In the genomic region with DNA sequence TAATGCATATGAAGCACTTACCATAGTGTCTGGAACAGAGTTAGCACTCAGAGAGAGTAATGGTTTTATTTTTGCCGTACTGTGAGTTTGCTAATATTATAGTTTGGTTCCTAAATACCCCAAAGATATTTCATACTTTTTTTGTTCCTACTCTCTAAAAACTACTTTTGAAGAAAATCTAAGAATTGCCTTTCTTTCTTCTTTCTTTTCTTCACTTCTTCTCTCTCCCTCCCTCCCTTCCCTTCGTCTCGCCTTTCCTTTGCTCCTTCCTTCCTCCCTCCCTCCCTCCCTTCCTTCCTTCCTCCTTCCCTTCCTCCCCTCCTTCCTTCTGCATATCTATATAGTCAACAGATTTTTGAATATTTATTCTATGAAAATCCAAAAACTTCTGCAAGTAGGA, we compare ENCODE assay signal across 40 cellular contexts.
"Had no signal": no experiment of that assay in that cellular context is flagged by ENCODE, and none has a peak within 500 bp of the region (broad histone marks: within the 10 kb centered on the region; RNA-seq: fewer than 3 reads in every experiment).

No MANE protein-coding gene starts in this region.

- H3K27me3 Mint-ChIP-seq: activated naive CD4-positive, alpha-beta T cell treated with anti-CD3 and anti-CD28 coated beads, Interleukin-2, amount 10 ng/mL, durations not matched to agents 7 days and 5 days; activated naive CD4-positive, alpha-beta T cell treated with anti-CD3 and anti-CD28 coated beads, Interleukin-2, amount 50 U/mL, for 24 hours; activated naive CD8-positive, alpha-beta T cell; activated naive CD8-positive, alpha-beta T cell treated with anti-CD3 and anti-CD28 coated beads for 36 hours; activated naive CD8-positive, alpha-beta T cell treated with anti-CD3 and anti-CD28 coated beads, Interleukin-2, amount 10 ng/mL, durations not matched to agents 7 days and 5 days; activated naive CD8-positive, alpha-beta T cell treated with anti-CD3 and anti-CD28 coated beads, Interleukin-2, amount 50 U/mL, for 24 hours; activated T-cell treated with anti-CD3 and anti-CD28 coated beads, Interleukin-2, amount 50 U/mL, for 24 hours; central memory CD8-positive, alpha-beta T cell had no signal

- H3K27me3 ChIP-seq: adrenal gland, ascending aorta, body of pancreas, brain microvascular endothelial cell, breast epithelium, cardiac muscle cell had no signal

- H3K4me3 Mint-ChIP-seq: activated naive CD4-positive, alpha-beta T cell treated with anti-CD3 and anti-CD28 coated beads for 36 hours; activated naive CD4-positive, alpha-beta T cell treated with anti-CD3 and anti-CD28 coated beads, Interleukin-2, amount 10 ng/mL, durations not matched to agents 7 days and 5 days; activated naive CD4-positive, alpha-beta T cell treated with anti-CD3 and anti-CD28 coated beads, Interleukin-2, amount 50 U/mL, for 24 hours; activated naive CD8-positive, alpha-beta T cell; activated naive CD8-positive, alpha-beta T cell treated with anti-CD3 and anti-CD28 coated beads for 36 hours; activated naive CD8-positive, alpha-beta T cell treated with anti-CD3 and anti-CD28 coated beads, Interleukin-2, amount 10 ng/mL, durations not matched to agents 7 days and 5 days; activated naive CD8-positive, alpha-beta T cell treated with anti-CD3 and anti-CD28 coated beads, Interleukin-2, amount 50 U/mL, for 24 hours; activated T-cell treated with anti-CD3 and anti-CD28 coated beads, Interleukin-2, amount 50 U/mL, for 24 hours; activated T-cell treated with anti-CD3 and anti-CD28 coated beads, Interleukin-2, amount 50 U/mL, for 4 hours; activated T-cell treated with anti-CD3 and anti-CD28 coated beads, Interleukin-2, amount 50 U/mL, for 72 hours; activated T-helper 1 cell treated with anti-CD3 and anti-CD28 coated beads, Interleukin-12 subunit alpha, Interleukin-12 subunit beta, Interleukin-2, Interleukin-4 antibody, amounts not matched to agents 30 ng/mL and 10 ng/mL and 1 ng/mL, durations not matched to agents 14 hours and 24 hours and 36 hours; activated T-helper 17 cell treated with anti-CD3 and anti-CD28 coated beads, Interleukin-2, amount 50 U/mL, for 72 hours; brain; central memory CD8-positive, alpha-beta T cell had no signal

- H3K36me3 ChIP-seq: adrenal gland, ascending aorta, brain microvascular endothelial cell, breast epithelium, cardiac muscle cell had no signal

- H3K4me1 Mint-ChIP-seq: activated naive CD4-positive, alpha-beta T cell treated with anti-CD3 and anti-CD28 coated beads, Interleukin-2, amount 10 ng/mL, durations not matched to agents 7 days and 5 days; activated naive CD4-positive, alpha-beta T cell treated with anti-CD3 and anti-CD28 coated beads, Interleukin-2, amount 50 U/mL, for 24 hours; activated naive CD8-positive, alpha-beta T cell treated with anti-CD3 and anti-CD28 coated beads for 36 hours; activated naive CD8-positive, alpha-beta T cell treated with anti-CD3 and anti-CD28 coated beads, Interleukin-2, amount 10 ng/mL, durations not matched to agents 7 days and 5 days; activated naive CD8-positive, alpha-beta T cell treated with anti-CD3 and anti-CD28 coated beads, Interleukin-2, amount 50 U/mL, for 24 hours; activated T-helper 17 cell treated with anti-CD3 and anti-CD28 coated beads, Interleukin-2, amount 50 U/mL, for 72 hours; central memory CD8-positive, alpha-beta T cell had no signal

- H3K27ac Mint-ChIP-seq: activated naive CD4-positive, alpha-beta T cell treated with anti-CD3 and anti-CD28 coated beads for 36 hours; activated naive CD4-positive, alpha-beta T cell treated with anti-CD3 and anti-CD28 coated beads, Interleukin-2, amount 10 ng/mL, durations not matched to agents 7 days and 5 days; activated naive CD4-positive, alpha-beta T cell treated with anti-CD3 and anti-CD28 coated beads, Interleukin-2, amount 50 U/mL, for 72 hours; activated naive CD8-positive, alpha-beta T cell; activated naive CD8-positive, alpha-beta T cell treated with anti-CD3 and anti-CD28 coated beads for 36 hours; activated naive CD8-positive, alpha-beta T cell treated with anti-CD3 and anti-CD28 coated beads, Interleukin-2, amount 10 ng/mL, durations not matched to agents 7 days and 5 days; activated naive CD8-positive, alpha-beta T cell treated with anti-CD3 and anti-CD28 coated beads, Interleukin-2, amount 50 U/mL, for 24 hours; activated T-cell treated with anti-CD3 and anti-CD28 coated beads, Interleukin-2, amount 50 U/mL, for 24 hours; activated T-cell treated with anti-CD3 and anti-CD28 coated beads, Interleukin-2, amount 50 U/mL, for 72 hours; activated T-helper 1 cell treated with anti-CD3 and anti-CD28 coated beads, Interleukin-12 subunit alpha, Interleukin-12 subunit beta, Interleukin-2, Interleukin-4 antibody, amounts not matched to agents 30 ng/mL and 10 ng/mL and 1 ng/mL, durations not matched to agents 14 hours and 24 hours and 36 hours; activated T-helper 17 cell treated with anti-CD3 and anti-CD28 coated beads, Interleukin-2, amount 50 U/mL, for 72 hours; activated T-helper 2 cell treated with anti-CD3 and anti-CD28 coated beads, Interferon-gamma antibody, Interleukin-2, Interleukin-4, amounts not matched to agents 10 μg/mL and 5 μg/mL and 100 μg/mL, durations not matched to agents 14 hours and 24 hours and 36 hours had no signal

- H3K4me1 ChIP-seq: adrenal gland, ascending aorta, body of pancreas, breast epithelium had no signal

- ATAC-seq: activated naive CD4-positive, alpha-beta T cell treated with anti-CD3 and anti-CD28 coated beads, Interleukin-2, amount 50 U/mL, for 72 hours; activated naive CD8-positive, alpha-beta T cell treated with anti-CD3 and anti-CD28 coated beads, Interleukin-2, amount 50 U/mL, for 24 hours; activated T-cell treated with anti-CD3 and anti-CD28 coated beads, Interleukin-2, amount 50 U/mL, for 4 hours; activated T-cell treated with anti-CD3 and anti-CD28 coated beads, Interleukin-2, amount 50 U/mL, for 72 hours; activated T-helper 17 cell treated with anti-CD3 and anti-CD28 coated beads, Interleukin-2, amount 50 U/mL, for 72 hours; body of pancreas had no signal

- FAIRE-seq: astrocyte, bronchial epithelial cell had no signal

- H3K9me3 ChIP-seq: adrenal gland, ascending aorta, body of pancreas, breast epithelium had no signal

- H3K9me3 Mint-ChIP-seq: activated naive CD4-positive, alpha-beta T cell treated with anti-CD3 and anti-CD28 coated beads for 36 hours; activated naive CD4-positive, alpha-beta T cell treated with anti-CD3 and anti-CD28 coated beads, Interleukin-2, amount 10 ng/mL, durations not matched to agents 7 days and 5 days; activated naive CD4-positive, alpha-beta T cell treated with anti-CD3 and anti-CD28 coated beads, Interleukin-2, amount 50 U/mL, for 24 hours; activated naive CD8-positive, alpha-beta T cell treated with anti-CD3 and anti-CD28 coated beads for 36 hours; activated naive CD8-positive, alpha-beta T cell treated with anti-CD3 and anti-CD28 coated beads, Interleukin-2, amount 10 ng/mL, durations not matched to agents 7 days and 5 days; activated naive CD8-positive, alpha-beta T cell treated with anti-CD3 and anti-CD28 coated beads, Interleukin-2, amount 50 U/mL, for 24 hours; activated T-cell treated with anti-CD3 and anti-CD28 coated beads, Interleukin-2, amount 50 U/mL, for 4 hours; activated T-cell treated with anti-CD3 and anti-CD28 coated beads, Interleukin-2, amount 50 U/mL, for 72 hours; activated T-helper 1 cell treated with anti-CD3 and anti-CD28 coated beads, Interleukin-12 subunit alpha, Interleukin-12 subunit beta, Interleukin-2, Interleukin-4 antibody, amounts not matched to agents 30 ng/mL and 10 ng/mL and 1 ng/mL, durations not matched to agents 14 hours and 24 hours and 36 hours; activated T-helper 17 cell treated with anti-CD3 and anti-CD28 coated beads, Interleukin-2, amount 50 U/mL, for 72 hours; activated T-helper 2 cell treated with anti-CD3 and anti-CD28 coated beads, Interferon-gamma antibody, Interleukin-2, Interleukin-4, amounts not matched to agents 10 μg/mL and 5 μg/mL and 100 μg/mL, durations not matched to agents 14 hours and 24 hours and 36 hours; brain; central memory CD8-positive, alpha-beta T cell had no signal

- DNase-seq: activated effector memory CD4-positive, alpha-beta T cell treated with anti-CD3 and anti-CD28 coated beads, Interleukin-2, amount 50 U/mL, for 16 hours; activated effector memory CD4-positive, alpha-beta T cell treated with Interleukin-2 at 50 U/mL for 16 hours; activated gamma-delta T cell; activated gamma-delta T cell treated with Interleukin-2 at 50 U/mL for 16 hours; activated naive CD4-positive, alpha-beta T cell; activated naive CD4-positive, alpha-beta T cell treated with anti-CD3 and anti-CD28 coated beads for 36 hours; activated naive CD4-positive, alpha-beta T cell treated with anti-CD3 and anti-CD28 coated beads, Interleukin-2, amount 10 ng/mL, durations not matched to agents 7 days and 5 days; activated naive CD4-positive, alpha-beta T cell treated with anti-CD3 and anti-CD28 coated beads, Interleukin-2, amount 50 U/mL, for 16 hours; activated naive CD4-positive, alpha-beta T cell treated with Interleukin-2 at 50 U/mL for 16 hours; activated naive CD8-positive, alpha-beta T cell treated with anti-CD3 and anti-CD28 coated beads for 36 hours; activated naive CD8-positive, alpha-beta T cell treated with anti-CD3 and anti-CD28 coated beads, Interleukin-2, amount 10 ng/mL, durations not matched to agents 7 days and 5 days; activated naive CD8-positive, alpha-beta T cell treated with anti-CD3 and anti-CD28 coated beads, Interleukin-2, amount 50 U/mL, for 24 hours; activated T-cell treated with anti-CD3 and anti-CD28 coated beads, Interleukin-2, amount 50 U/mL, for 1 hour; activated T-cell treated with anti-CD3 and anti-CD28 coated beads, Interleukin-2, amount 50 U/mL, for 24 hours; activated T-cell treated with anti-CD3 and anti-CD28 coated beads, Interleukin-2, amount 50 U/mL, for 4 hours; activated T-cell treated with anti-CD3 and anti-CD28 coated beads, Interleukin-2, amount 50 U/mL, for 48 hours; activated T-cell treated with anti-CD3 and anti-CD28 coated beads, Interleukin-2, amount 50 U/mL, for 72 hours; adrenal gland; amniotic stem cell; amygdala; anterior cingulate cortex; aorta; body of pancreas; brain microvascular endothelial cell; caudate nucleus; central memory CD4-positive, alpha-beta T cell; cerebellar nuclear complex had no signal

- H3K4me3 ChIP-seq: adrenal gland, ascending aorta, body of pancreas, breast epithelium, cardiac muscle cell had no signal

- H3K36me3 Mint-ChIP-seq: activated naive CD4-positive, alpha-beta T cell treated with anti-CD3 and anti-CD28 coated beads, Interleukin-2, amount 10 ng/mL, durations not matched to agents 7 days and 5 days; activated naive CD4-positive, alpha-beta T cell treated with anti-CD3 and anti-CD28 coated beads, Interleukin-2, amount 50 U/mL, for 24 hours; activated naive CD4-positive, alpha-beta T cell treated with anti-CD3 and anti-CD28 coated beads, Interleukin-2, amount 50 U/mL, for 72 hours; activated naive CD8-positive, alpha-beta T cell; activated naive CD8-positive, alpha-beta T cell treated with anti-CD3 and anti-CD28 coated beads for 36 hours; activated naive CD8-positive, alpha-beta T cell treated with anti-CD3 and anti-CD28 coated beads, Interleukin-2, amount 10 ng/mL, durations not matched to agents 7 days and 5 days; brain had no signal

- H3K27ac ChIP-seq: adrenal gland, ascending aorta, body of pancreas, brain microvascular endothelial cell, cardiac muscle cell had no signal
